ENCODE assay signal across 8 cellular contexts in genomic region chr22:39622881-39623367, GRCh38. TPM values are rescaled to one million over a fixed set of nuclear protein-coding genes. Genes with fewer than 3 reads are reported as not detected.
DNase-seq lines count a peak whose midpoint lies in the region; ATAC-seq and TF ChIP-seq lines count a peak whose summit lies in the region.

No MANE protein-coding gene starts in this region.

- peak; percentile 72 to 81 for ATAC-seq in naive thymus-derived CD8-positive, alpha-beta T cell
- ATAC-seq in stimulated activated naive CD8-positive, alpha-beta T cell treated with anti-CD3 and anti-CD28 coated beads, Interleukin-15, amount 100 ng/mL, for 72 hours: peak; percentile 72

- H3K27ac Mint-ChIP-seq in activated CD4-positive, alpha-beta T cell treated with anti-CD3 and anti-CD28 coated beads, Interleukin-2, amount 10 ng/mL, durations not matched to agents 24 days and 14 days: no peak overlapping the region
- no peak overlapping the region for H3K27ac Mint-ChIP-seq in naive thymus-derived CD8-positive, alpha-beta T cell
- H3K27ac Mint-ChIP-seq in stimulated activated naive CD8-positive, alpha-beta T cell treated with anti-CD3 and anti-CD28 coated beads, Interleukin-15, amount 100 ng/mL, for 72 hours: no peak overlapping the region

- H3K27me3 Mint-ChIP-seq in activated CD4-positive, alpha-beta T cell treated with anti-CD3 and anti-CD28 coated beads, Interleukin-2, amount 10 ng/mL, durations not matched to agents 24 days and 14 days: peaks cover 6% of the 10 kb centered on the region
- H3K27me3 Mint-ChIP-seq in naive thymus-derived CD8-positive, alpha-beta T cell: peaks cover 8 to 35% (median 19%) of the 10 kb centered on the region in 5 donors
- H3K27me3 Mint-ChIP-seq in stimulated activated naive CD8-positive, alpha-beta T cell treated with anti-CD3 and anti-CD28 coated beads, Interleukin-15, amount 100 ng/mL, for 72 hours: peaks cover 23% of the 10 kb centered on the region

- H3K9me3 Mint-ChIP-seq in activated CD4-positive, alpha-beta T cell treated with anti-CD3 and anti-CD28 coated beads, Interleukin-2, amount 10 ng/mL, durations not matched to agents 24 days and 14 days: no peaks in the 10 kb centered on the region
- no peaks in the 10 kb centered on the region for H3K9me3 Mint-ChIP-seq in naive thymus-derived CD8-positive, alpha-beta T cell
- no peaks in the 10 kb centered on the region for H3K9me3 Mint-ChIP-seq in stimulated activated naive CD8-positive, alpha-beta T cell treated with anti-CD3 and anti-CD28 coated beads, Interleukin-15, amount 100 ng/mL, for 72 hours

- H3K4me1 Mint-ChIP-seq in activated CD4-positive, alpha-beta T cell treated with anti-CD3 and anti-CD28 coated beads, Interleukin-2, amount 10 ng/mL, durations not matched to agents 24 days and 14 days: peaks cover 5% of the 10 kb centered on the region
- H3K4me1 Mint-ChIP-seq in naive thymus-derived CD8-positive, alpha-beta T cell: peaks cover 4 to 14% (median 5%) of the 10 kb centered on the region in 4 donors
- peaks cover 6% of the 10 kb centered on the region for H3K4me1 Mint-ChIP-seq in stimulated activated naive CD8-positive, alpha-beta T cell treated with anti-CD3 and anti-CD28 coated beads, Interleukin-15, amount 100 ng/mL, for 72 hours

- no peak overlapping the region for H3K4me3 Mint-ChIP-seq in activated CD4-positive, alpha-beta T cell treated with anti-CD3 and anti-CD28 coated beads, Interleukin-2, amount 10 ng/mL, durations not matched to agents 24 days and 14 days
- no peak overlapping the region for H3K4me3 Mint-ChIP-seq in naive thymus-derived CD8-positive, alpha-beta T cell
- H3K4me3 Mint-ChIP-seq in stimulated activated naive CD8-positive, alpha-beta T cell treated with anti-CD3 and anti-CD28 coated beads, Interleukin-15, amount 100 ng/mL, for 72 hours: no peak overlapping the region

- TF ChIP-seq CTCF in AG09319 (IDR thresholded peaks at IDR 0.05; ENCODE audit: low read depth, low read length): peak; percentile 34

- intact Hi-C loops in activated CD4-positive, alpha-beta T cell treated with anti-CD3 and anti-CD28 coated beads, Interleukin-2, amount 10 ng/mL, durations not matched to agents 24 days and 14 days (cut with micrococcal nuclease): loop anchor here (5.0 to 10.0 kb wide), 2 partner anchors 319 to 402 kb away; no protein-coding TSS in a partner anchor

- no peaks in the 10 kb centered on the region for H3K36me3 Mint-ChIP-seq in activated CD4-positive, alpha-beta T cell treated with anti-CD3 and anti-CD28 coated beads, Interleukin-2, amount 10 ng/mL, durations not matched to agents 24 days and 14 days (ENCODE audit: low read depth)
- peaks cover 0 to under 1% (median 0%) of the 10 kb centered on the region in 3 donors for H3K36me3 Mint-ChIP-seq in naive thymus-derived CD8-positive, alpha-beta T cell

- in situ Hi-C loops in G401 (cut with HindIII; ENCODE audit: low sequenced_read_pairs): no loop called here

- DNase-seq in AG09319 (ENCODE audit: extremely low read depth, low read depth) (no peak), HK-2 (ENCODE audit: unreplicated experiment) (peak; percentile 14), foreskin melanocyte (no peak), G401 (ENCODE audit: low spot score) (no peak)
- DNase-seq in activated CD4-positive, alpha-beta T cell treated with anti-CD3 and anti-CD28 coated beads, Interleukin-2, amount 10 ng/mL, durations not matched to agents 24 days and 14 days: peak; percentile 89
- DNase-seq in effector CD4-positive, alpha-beta T cell: peak; percentile 61
- DNase-seq in naive thymus-derived CD8-positive, alpha-beta T cell: peak; percentile 26 to 86 (median 64)
- peak; percentile 68 to 72 for DNase-seq in stimulated activated naive CD8-positive, alpha-beta T cell treated with anti-CD3 and anti-CD28 coated beads, Interleukin-15, amount 100 ng/mL, for 72 hours

- POLR2A ChIA-PET in naive thymus-derived CD8-positive, alpha-beta T cell (lab: Charles Lee): no interaction called here

RNA-seq across cellular contexts. Expression of gene CACNA1I, which starts 52.4 kb away (rescaled TPM):
- total RNA-seq in activated CD4-positive, alpha-beta T cell treated with anti-CD3 and anti-CD28 coated beads, Interleukin-2, amount 10 ng/mL, durations not matched to agents 24 days and 14 days: 0.05 and 0.07 TPM in 2 replicates
- 10 to 100 TPM; 14.4 to 14.9 TPM for total RNA-seq in naive thymus-derived CD8-positive, alpha-beta T cell
- polyA plus RNA-seq in naive thymus-derived CD8-positive, alpha-beta T cell: under 1 TPM; 0.04 to 0.33 (median 0.10) TPM
- total RNA-seq in G401 (2014; rRNA removed; shearing (Covaris generic)): 0.10 TPM in 1 of 2 replicates, not detected in the other

Comparison
In these comparisons a context has a peak if more than half of its experiments do, and no peak if none do; other contexts are left out.
1. DNase-seq: peak in HK-2 (single experiment), activated CD4-positive, alpha-beta T cell treated with anti-CD3 and anti-CD28 coated beads, Interleukin-2, amount 10 ng/mL, durations not matched to agents 24 days and 14 days (single experiment), effector CD4-positive, alpha-beta T cell (single experiment), naive thymus-derived CD8-positive, alpha-beta T cell (10 of 10) and stimulated activated naive CD8-positive, alpha-beta T cell treated with anti-CD3 and anti-CD28 coated beads, Interleukin-15, amount 100 ng/mL, for 72 hours (2 of 2); none in AG09319 (single experiment), foreskin melanocyte (single experiment) and G401 (single experiment).
2. RNA of gene CACNA1I, which starts 52.4 kb away (total RNA-seq): 14.4 to 14.9 TPM in naive thymus-derived CD8-positive, alpha-beta T cell; 0.10 TPM in G401 and 0.05 to 0.07 TPM in activated CD4-positive, alpha-beta T cell treated with anti-CD3 and anti-CD28 coated beads, Interleukin-2, amount 10 ng/mL, durations not matched to agents 24 days and 14 days; every median in the first group is over 10 times any median in the second.